Comparison of ENCODE assay signal across 10 cellular contexts in genomic region chr1:7388488-7389185, GRCh38.
DNase-seq lines count a peak whose midpoint lies in the region; ATAC-seq and TF ChIP-seq lines count a peak whose summit lies in the region.
"Had no signal": no experiment of that assay in that cellular context is flagged by ENCODE, and none has a peak within 500 bp of the region (broad histone marks: within the 10 kb centered on the region; RNA-seq: fewer than 3 reads in every experiment).

No MANE protein-coding gene starts in this region.

- H3K4me3 ChIP-seq in AG04450 (ENCODE audit: low read depth, low read length) (no peak overlapping the region), gastroesophageal sphincter (no peak overlapping the region), osteoblast (ENCODE audit: insufficient read depth, low read length) (peak overlapping the region; percentile 38)

- H3K27ac ChIP-seq in AG04450 (ENCODE audit: low read depth, low read length) (peak overlapping the region; percentile 21), RWPE1 (peak overlapping the region; percentile 38), gastroesophageal sphincter (peak overlapping the region in 3 of 4 donors; percentile 65 to 71 (median 68)), osteoblast (ENCODE audit: low read depth, low read length) (peak overlapping the region; percentile 68)

- no peak overlapping the region for H3K4me3 Mint-ChIP-seq in activated CD8-positive, alpha-beta T cell treated with anti-CD3 and anti-CD28 coated beads for 36 hours
- H3K4me3 Mint-ChIP-seq: memory B cell had no signal

- H3K36me3 ChIP-seq in gastroesophageal sphincter (no peaks in the 10 kb centered on the region), osteoblast (ENCODE audit: insufficient read depth, low read length) (no peaks in the 10 kb centered on the region)

- no peak for TF ChIP-seq CTCF in AG04450 (IDR thresholded peaks at IDR 0.05; ENCODE audit: low read depth, low read length)
- TF ChIP-seq CTCF in RWPE1 (conservative IDR thresholded peaks at IDR 0.05; ENCODE audit: low read depth), result no peak
- TF ChIP-seq CTCF in gastroesophageal sphincter (IDR thresholded peaks at IDR 0.05), result no peak
- no peak for TF ChIP-seq CTCF in osteoblast (IDR thresholded peaks at IDR 0.05; ENCODE audit: extremely low read depth, low read depth, low read length)
- TF ChIP-seq CTCF in activated CD8-positive, alpha-beta T cell treated with anti-CD3 and anti-CD28 coated beads for 36 hours (IDR thresholded peaks at IDR 0.05), result no peak

- no peak for TF ChIP-seq EP300 in gastroesophageal sphincter (IDR thresholded peaks at IDR 0.05)

- no peaks in the 10 kb centered on the region for H3K9me3 Mint-ChIP-seq in activated CD8-positive, alpha-beta T cell treated with anti-CD3 and anti-CD28 coated beads for 36 hours

- H3K4me2 ChIP-seq in osteoblast (ENCODE audit: insufficient read depth, low read length), result peak overlapping the region; percentile 52

- no peaks in the 10 kb centered on the region for H4K20me1 ChIP-seq in osteoblast (ENCODE audit: insufficient read depth, low read length)

- POLR2A ChIA-PET in AG04450 (lab: Yijun Ruan, JAX), result no interaction called here
- POLR2A ChIA-PET in RWPE1 (lab: Yijun Ruan, JAX; ENCODE audit: low non-redundant PET), result no interaction called here
- POLR2A ChIA-PET in activated CD8-positive, alpha-beta T cell treated with anti-CD3 and anti-CD28 coated beads for 36 hours (lab: Charles Lee), result no interaction called here
- POLR2A ChIA-PET in HEK293T (lab: Yijun Ruan, JAX), result no interaction called here

- 0% methylated on average over 1 of the region's 19 CpGs; no CpG with 5 or more reads in 1 of the 2 donors for WGBS in gastroesophageal sphincter (ENCODE audit: low coverage in 1 of 2), 2 donors

- peak overlapping the region; percentile 94 for H2AFZ ChIP-seq in osteoblast (ENCODE audit: low read length)

- H3K9me3 ChIP-seq in AG04450 (ENCODE audit: control insufficient read depth, insufficient read depth, low read length) (no peaks in the 10 kb centered on the region), gastroesophageal sphincter (no peaks in the 10 kb centered on the region), osteoblast (ENCODE audit: low read depth, low read length) (no peaks in the 10 kb centered on the region)

- no peaks in the 10 kb centered on the region for H3K4me1 Mint-ChIP-seq in activated CD8-positive, alpha-beta T cell treated with anti-CD3 and anti-CD28 coated beads for 36 hours (ENCODE audit: low read depth)
- H3K4me1 Mint-ChIP-seq: memory B cell had no signal

- H3K4me1 ChIP-seq in gastroesophageal sphincter, result peaks cover 0 to 37% (median 21%) of the 10 kb centered on the region in 3 donors
- peaks cover 20% of the 10 kb centered on the region for H3K4me1 ChIP-seq in osteoblast (ENCODE audit: insufficient read depth, low read length)

- H3K27me3 ChIP-seq in AG04450 (ENCODE audit: control insufficient read depth, insufficient read depth, low read length) (no peaks in the 10 kb centered on the region), gastroesophageal sphincter (no peaks in the 10 kb centered on the region), osteoblast (ENCODE audit: insufficient read depth, low read length) (no peaks in the 10 kb centered on the region)

- no peak for TF ChIP-seq POLR2A in gastroesophageal sphincter (IDR thresholded peaks at IDR 0.05)

- intact Hi-C loops in activated CD8-positive, alpha-beta T cell treated with anti-CD3 and anti-CD28 coated beads for 36 hours (cut with micrococcal nuclease), result no loop called here

- H3K79me2 ChIP-seq in osteoblast (ENCODE audit: insufficient read depth, low read length), result no peaks in the 10 kb centered on the region

- CTCF ChIA-PET in AG04450 (lab: Charles Lee) (interaction anchor here (0.5 to 1.1 kb wide), 4 partner anchors 54 to 256 kb away, joined by 3 to 5 read pairs (median 4); no protein-coding TSS in a partner anchor), RWPE1 (lab: Yijun Ruan, JAX) (interaction anchor here (0.7 kb wide), 1 partner anchor 352 kb away, joined by 3 read pairs; no protein-coding TSS in a partner anchor), HEK293T (lab: Yijun Ruan, JAX) (no interaction called here)
- CTCF ChIA-PET in activated CD8-positive, alpha-beta T cell treated with anti-CD3 and anti-CD28 coated beads for 36 hours (lab: Charles Lee), result no interaction called here

- DNase-seq in AG04450 (ENCODE audit: low read depth, low spot score) (no peak), RWPE1 (ENCODE audit: low spot score) (no peak), osteoblast (ENCODE audit: insufficient read length, low spot score, missing footprints) (peak; percentile 93), NCI-H1105 treated with DMSO at 0.1 percent for 48 hours (lab: John Stamatoyannopoulos, UW) (no peak), HEK293T (ENCODE audit: extremely low spot score) (no peak)
- no peak for DNase-seq in activated CD8-positive, alpha-beta T cell treated with anti-CD3 and anti-CD28 coated beads for 36 hours
- DNase-seq: Calu3 had no signal

- no peak overlapping the region for H3K27ac Mint-ChIP-seq in activated CD8-positive, alpha-beta T cell treated with anti-CD3 and anti-CD28 coated beads for 36 hours
- H3K27ac Mint-ChIP-seq: memory B cell had no signal

- H3K27me3 Mint-ChIP-seq in activated CD8-positive, alpha-beta T cell treated with anti-CD3 and anti-CD28 coated beads for 36 hours, result peaks cover 2% of the 10 kb centered on the region
- H3K27me3 Mint-ChIP-seq: memory B cell had no signal

- ATAC-seq in gastroesophageal sphincter, result peak; percentile 67
- ATAC-seq in activated CD8-positive, alpha-beta T cell treated with anti-CD3 and anti-CD28 coated beads for 36 hours, result no peak
- no peak for ATAC-seq in GM18502 (IDR thresholded peaks at IDR 0.05; ENCODE audit: poor library complexity, unreplicated experiment)

- H3K36me3 Mint-ChIP-seq in activated CD8-positive, alpha-beta T cell treated with anti-CD3 and anti-CD28 coated beads for 36 hours (ENCODE audit: low read depth), result no peaks in the 10 kb centered on the region
- H3K36me3 Mint-ChIP-seq: memory B cell had no signal

TF ChIP-seq in HEK293T, 16 proteins besides CTCF, POLR2A, EP300 and RAD21:
- no peak for TF ChIP-seq FOXK2 (IDR thresholded peaks at IDR 0.05)
- TF ChIP-seq LEF1 (IDR thresholded peaks at IDR 0.05; ENCODE audit: borderline replicate concordance), result no peak
- no peak for TF ChIP-seq L3MBTL2 (conservative IDR thresholded peaks at IDR 0.05)
- TF ChIP-seq HDGF (IDR thresholded peaks at IDR 0.05; ENCODE audit: borderline replicate concordance), result no peak
- TF ChIP-seq, protein P1, sequence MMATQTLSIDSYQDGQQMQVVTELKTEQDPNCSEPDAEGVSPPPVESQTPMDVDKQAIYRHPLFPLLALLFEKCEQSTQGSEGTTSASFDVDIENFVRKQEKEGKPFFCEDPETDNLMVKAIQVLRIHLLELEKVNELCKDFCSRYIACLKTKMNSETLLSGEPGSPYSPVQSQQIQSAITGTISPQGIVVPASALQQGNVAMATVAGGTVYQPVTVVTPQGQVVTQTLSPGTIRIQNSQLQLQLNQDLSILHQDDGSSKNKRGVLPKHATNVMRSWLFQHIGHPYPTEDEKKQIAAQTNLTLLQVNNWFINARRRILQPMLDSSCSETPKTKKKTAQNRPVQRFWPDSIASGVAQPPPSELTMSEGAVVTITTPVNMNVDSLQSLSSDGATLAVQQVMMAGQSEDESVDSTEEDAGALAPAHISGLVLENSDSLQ (IDR thresholded peaks at IDR 0.05), result no peak

Comparison
In these comparisons a context has a peak if more than half of its experiments do, and no peak if none do; other contexts are left out.
1. CTCF ChIA-PET loops: an anchor here in AG04450 (0.5 to 1.1 kb wide) and RWPE1 (0.7 kb wide); none called in activated CD8-positive, alpha-beta T cell treated with anti-CD3 and anti-CD28 coated beads for 36 hours and HEK293T.